Comparison of ENCODE assay signal across 8 cellular contexts in the genomic region with DNA sequence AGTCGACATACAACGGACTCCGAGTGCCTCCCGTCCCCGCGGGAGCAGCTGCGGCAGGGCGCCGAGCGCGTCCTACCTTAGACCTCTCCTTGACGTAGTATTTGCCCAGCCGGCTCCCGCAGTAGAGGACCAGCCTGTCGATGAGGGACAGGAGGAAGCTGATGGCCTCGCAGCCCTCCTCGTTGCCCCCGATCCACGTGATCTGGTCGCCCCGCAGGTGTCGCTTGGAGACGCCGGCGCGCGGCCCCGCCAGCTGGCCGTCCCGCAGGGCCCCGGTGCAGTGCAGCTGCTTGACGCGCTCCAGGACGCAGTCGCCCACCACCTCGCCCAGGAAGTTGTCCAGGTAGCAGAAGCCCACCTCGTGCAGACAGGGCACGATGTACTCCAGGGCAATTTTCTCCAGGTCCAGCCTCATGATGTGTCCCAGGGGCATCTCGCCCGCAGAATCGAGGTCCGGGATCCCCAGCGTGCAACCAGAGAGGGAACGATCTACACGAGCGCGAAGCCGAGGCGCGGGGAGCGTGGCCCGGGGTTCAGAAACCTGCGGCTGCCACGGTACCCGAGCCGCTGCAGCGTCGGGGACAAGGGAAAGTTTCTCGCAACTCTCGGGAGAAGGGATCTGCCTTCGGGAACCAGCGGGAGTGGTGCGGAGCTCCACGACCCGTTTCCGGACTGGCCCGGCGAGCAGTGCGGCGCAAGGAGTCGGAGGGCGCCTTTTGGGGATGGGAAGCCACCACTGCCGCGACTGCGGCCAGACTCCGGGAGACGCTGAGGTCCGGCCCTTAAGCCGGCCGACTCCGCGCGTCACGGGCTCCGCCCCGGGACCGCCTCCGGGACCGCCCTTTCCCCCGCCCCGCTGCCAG. TPM values are rescaled to one million over a fixed set of nuclear protein-coding genes. Genes with fewer than 3 reads are reported as not detected.
DNase-seq lines count a peak whose midpoint lies in the region; ATAC-seq and TF ChIP-seq lines count a peak whose summit lies in the region.

A gene (minus strand): TSS at position 755 of the 863 bp plus-strand sequence. CDS start 322 bp downstream, at position 433.

- H3K4me1 Mint-ChIP-seq in glutamatergic neuron (ENCODE audit: low read depth, unreplicated experiment) = peaks cover 8% of the 10 kb centered on the region

- peaks cover 4 to 40% (median 13%) of the 10 kb centered on the region in 4 donors for H3K4me1 ChIP-seq in transverse colon

- H3K36me3 Mint-ChIP-seq in activated naive CD4-positive, alpha-beta T cell treated with anti-CD3 and anti-CD28 coated beads, Interleukin-2, amount 50 U/mL, for 72 hours = peaks cover 0 to 5% of the 10 kb centered on the region in 2 donors
- no peaks in the 10 kb centered on the region for H3K36me3 Mint-ChIP-seq in glutamatergic neuron (ENCODE audit: unreplicated experiment)

- intact Hi-C loops in transverse colon (cut with DNase I; ENCODE audit: low total_unique reads) = no loop called here

- peaks cover 5% of the 10 kb centered on the region for H3K27me3 Mint-ChIP-seq in glutamatergic neuron (ENCODE audit: unreplicated experiment)

- in situ Hi-C loops in transverse colon (cut with MboI; ENCODE audit: low pct_ligation_motif_present in 1 of 4, low pct_unique_long_range_greater_than_20kb in 1 of 4, low sequenced_read_pairs in 3 of 4) = no loop called here

- H3K27ac Mint-ChIP-seq in activated naive CD4-positive, alpha-beta T cell treated with anti-CD3 and anti-CD28 coated beads, Interleukin-2, amount 50 U/mL, for 72 hours = no peak within 1 kb of the TSS
- no peak within 1 kb of the TSS for H3K27ac Mint-ChIP-seq in glutamatergic neuron (ENCODE audit: unreplicated experiment)

- ATAC-seq in activated naive CD4-positive, alpha-beta T cell treated with anti-CD3 and anti-CD28 coated beads, Interleukin-2, amount 50 U/mL, for 72 hours = peak; percentile 90 to 93

- peak; percentile 40 for TF ChIP-seq EP300 in transverse colon (IDR thresholded peaks at IDR 0.05; ENCODE audit: low read depth)

- no peak for TF ChIP-seq CTCF in GM20000 (IDR thresholded peaks at IDR 0.05; ENCODE audit: extremely low read depth, missing control alignments)
- no peak for TF ChIP-seq CTCF in glutamatergic neuron (IDR thresholded peaks at IDR 0.05; ENCODE audit: partially characterized antibody, unreplicated experiment)
- no peak for TF ChIP-seq CTCF in transverse colon (IDR thresholded peaks at IDR 0.05)

- peak within 1 kb of the TSS; percentile 47 to 68 (median 58) for H3K4me3 ChIP-seq in transverse colon

- peak; percentile 98 for TF ChIP-seq POLR2A in transverse colon (IDR thresholded peaks at IDR 0.05)

- H3K4me3 Mint-ChIP-seq in glutamatergic neuron (ENCODE audit: unreplicated experiment) = peak within 1 kb of the TSS; percentile 92

- H3K27ac ChIP-seq in transverse colon = peak within 1 kb of the TSS; percentile 78 to 93 (median 86)

- H3K36me3 ChIP-seq in transverse colon = no peaks in the 10 kb centered on the region

- DNase-seq in DMS 273 treated with DMSO at 0.1 percent for 48 hours (lab: John Stamatoyannopoulos, UW) = peak; percentile 79
- DNase-seq in GM20000 (ENCODE audit: low spot score) = peak; percentile 88
- peak; percentile 52 for DNase-seq in HT1080 (ENCODE audit: low read depth)
- peak; percentile 88 for DNase-seq in RPMI8226
- peak; percentile 58 to 64 for DNase-seq in activated naive CD4-positive, alpha-beta T cell treated with anti-CD3 and anti-CD28 coated beads, Interleukin-2, amount 50 U/mL, for 72 hours (ENCODE audit: low spot score in 2 of 2)
- DNase-seq in glutamatergic neuron = peak; percentile 88
- DNase-seq in non-pigmented ciliary epithelial cell (ENCODE audit: low read depth) = peak; percentile 4
- peak; percentile 93 for DNase-seq in transverse colon

- no peaks in the 10 kb centered on the region for H3K9me3 Mint-ChIP-seq in activated naive CD4-positive, alpha-beta T cell treated with anti-CD3 and anti-CD28 coated beads, Interleukin-2, amount 50 U/mL, for 72 hours
- peaks cover 2% of the 10 kb centered on the region for H3K9me3 Mint-ChIP-seq in glutamatergic neuron (ENCODE audit: unreplicated experiment)

- 11% methylated on average over 51 of the region's 91 CpGs; no CpG with 5 or more reads in 1 of the 2 donors for WGBS in transverse colon (ENCODE audit: low coverage in 1 of 2), 2 donors

- no peaks in the 10 kb centered on the region for H3K27me3 ChIP-seq in transverse colon

- no peaks in the 10 kb centered on the region for H3K9me3 ChIP-seq in transverse colon

RNA-seq across cellular contexts. Expression of the gene that starts here (rescaled TPM):
- not detected in 2 replicates for total RNA-seq in HT1080 (2014; rRNA removed; shearing (Covaris generic))
- polyA plus RNA-seq in HT1080 (2015; cell fraction: cytosol; rRNA removed) = 0.37 and 0.64 TPM in 2 replicates
- polyA plus RNA-seq in HT1080 (2015; cell fraction: nucleus; rRNA removed) = 0.23 and 1.2 TPM in 2 replicates
- 1 to 10 TPM in 1 of 2 donors, under 1 TPM in 1; 0.34 to 8.3 TPM for total RNA-seq in activated naive CD4-positive, alpha-beta T cell treated with anti-CD3 and anti-CD28 coated beads, Interleukin-2, amount 50 U/mL, for 72 hours
- total RNA-seq in glutamatergic neuron (ENCODE audit: unreplicated experiment) (1.9 TPM), transverse colon (100 to 1,000 TPM in 1 of 4 donors, 10 to 100 TPM in 3; 10.7 to 125 (median 45.2) TPM)

Comparison
In these comparisons a context has a peak if more than half of its experiments do, and no peak if none do; other contexts are left out.
1. Peak in every context shown above with its lines: DNase-seq, ATAC-seq, H3K4me3 ChIP-seq and H3K27ac ChIP-seq.
2. DNase-seq: peak in every context shown above with its lines; median percentile 93 in transverse colon; 88 in GM20000; 88 in RPMI8226; 88 in glutamatergic neuron; 79 in DMS 273 treated with DMSO at 0.1 percent for 48 hours; 61 in activated naive CD4-positive, alpha-beta T cell treated with anti-CD3 and anti-CD28 coated beads, Interleukin-2, amount 50 U/mL, for 72 hours; 52 in HT1080; 4 in non-pigmented ciliary epithelial cell.